In genomic region chr3:106130384-106131084, GRCh38 we compare ENCODE assay signal across 12 cellular contexts.
DNase-seq lines count a peak whose midpoint lies in the region; ATAC-seq and TF ChIP-seq lines count a peak whose summit lies in the region.
"Had no signal": no experiment of that assay in that cellular context is flagged by ENCODE, and none has a peak within 500 bp of the region (broad histone marks: within the 10 kb centered on the region; RNA-seq: fewer than 3 reads in every experiment).

No MANE protein-coding gene starts in this region.

- peak overlapping the region; percentile 56 for H3K9ac ChIP-seq in mesenchymal stem cell (ENCODE audit: low read length)

- H2BK12ac ChIP-seq in mesenchymal stem cell (ENCODE audit: low read length in 2 of 2), result peak overlapping the region in 1 of 2 experiments; percentile 13

- peak overlapping the region in 1 of 2 experiments; percentile 23 for H3K18ac ChIP-seq in mesenchymal stem cell (ENCODE audit: low read depth in 1 of 2, low read length in 2 of 2)

- no peak overlapping the region for H2AFZ ChIP-seq in mesenchymal stem cell (ENCODE audit: low read depth, low read length)

- DNase-seq in AG09319 (ENCODE audit: extremely low read depth, low read depth) (peak; percentile 52), KBM-7 (peak; percentile 5), cardiac fibroblast (ENCODE audit: low read depth in 2 of 2) (peak; percentile 81 to 91), mesenchymal stem cell (peak; percentile 87), NCI-H2227 treated with DMSO at 0.1 percent for 48 hours (lab: John Stamatoyannopoulos, UW) (no peak), immature natural killer cell (no peak), stomach (no peak)
- DNase-seq: GDM1, NCI-H345, right lobe of liver had no signal

- H3K27ac ChIP-seq in mesenchymal stem cell (ENCODE audit: low read length, poor library complexity, severe bottlenecking) (peak overlapping the region; percentile 79), stomach (no peak overlapping the region)
- H3K27ac ChIP-seq: HL-60, right lobe of liver had no signal

- no peaks in the 10 kb centered on the region for H3K79me1 ChIP-seq in mesenchymal stem cell (replicated peaks; ENCODE audit: low read length, poor library complexity, severe bottlenecking)

- H3K9me3 ChIP-seq in mesenchymal stem cell (ENCODE audit: control insufficient read depth, low read length) (no peaks in the 10 kb centered on the region), stomach (no peaks in the 10 kb centered on the region)
- H3K9me3 ChIP-seq: right lobe of liver had no signal

- peak overlapping the region; percentile 67 for H4K8ac ChIP-seq in mesenchymal stem cell (ENCODE audit: low read length)

- TF ChIP-seq CTCF in AG09319 (IDR thresholded peaks at IDR 0.05; ENCODE audit: low read depth, low read length) (no peak), cardiac fibroblast (IDR thresholded peaks at IDR 0.05; ENCODE audit: low read depth, low read length) (no peak), stomach (IDR thresholded peaks at IDR 0.05) (no peak)

- H3K9me3 Mint-ChIP-seq in immature natural killer cell, result no peaks in the 10 kb centered on the region

- no peak overlapping the region for H3K4me3 ChIP-seq in cardiac fibroblast (replicated peaks in 1 of 2; ENCODE audit: low read depth in 2 of 2, low read length in 2 of 2)
- H3K4me3 ChIP-seq in mesenchymal stem cell (ENCODE audit: insufficient read depth in 1 of 2, low read depth in 1 of 2, low read length in 2 of 2), result peak overlapping the region in 1 of 2 experiments; percentile 22
- no peak overlapping the region for H3K4me3 ChIP-seq in stomach
- H3K4me3 ChIP-seq: right lobe of liver had no signal

- in situ Hi-C loops in KBM-7 (cut with MboI; ENCODE audit: low pct_unique_long_range_greater_than_20kb, low sequenced_read_pairs), result no loop called here

- no peak overlapping the region for H3K14ac ChIP-seq in mesenchymal stem cell (ENCODE audit: low read length in 2 of 2)

- H3K4me2 ChIP-seq in mesenchymal stem cell (ENCODE audit: low read length, poor library complexity, severe bottlenecking), result peak overlapping the region; percentile 52

- H2AK5ac ChIP-seq in mesenchymal stem cell (ENCODE audit: low read length, severe bottlenecking), result no peak overlapping the region

- H2BK120ac ChIP-seq in mesenchymal stem cell (ENCODE audit: low read depth, low read length), result no peak overlapping the region

- H3K36me3 Mint-ChIP-seq in immature natural killer cell, result peaks cover 0 to 6% (median 0%) of the 10 kb centered on the region in 3 donors

- WGBS in mesenchymal stem cell, result no CpG with 5 or more reads among the region's 1 CpG
- 42 to 51% (median 47%) methylated on average over 1 of the region's 1 CpG for WGBS in stomach, 5 donors

- no peak for ATAC-seq in GM18868 (IDR thresholded peaks at IDR 0.05; ENCODE audit: unreplicated experiment)

- H3K27me3 Mint-ChIP-seq in immature natural killer cell (ENCODE audit: low read depth in 3 of 3), result peaks cover 0 to 5% (median 0%) of the 10 kb centered on the region in 3 donors

- H3K4me1 Mint-ChIP-seq in immature natural killer cell, result no peaks in the 10 kb centered on the region

- H3K4me1 ChIP-seq in mesenchymal stem cell (ENCODE audit: control insufficient read depth, insufficient read depth, low read depth, low read length), result no peaks in the 10 kb centered on the region
- H3K4me1 ChIP-seq in stomach, result peaks cover 0 to 13% (median 6%) of the 10 kb centered on the region in 4 donors
- H3K4me1 ChIP-seq: right lobe of liver had no signal

- H3K23ac ChIP-seq in mesenchymal stem cell (ENCODE audit: low read length in 2 of 2), result no peak overlapping the region

- no peak overlapping the region for H3K4me3 Mint-ChIP-seq in immature natural killer cell

- H3K36me3 ChIP-seq in mesenchymal stem cell (ENCODE audit: control insufficient read depth in 1 of 2, insufficient read depth in 2 of 2, low read depth in 1 of 2, low read length in 2 of 2) (no peaks in the 10 kb centered on the region), stomach (no peaks in the 10 kb centered on the region)
- H3K36me3 ChIP-seq: right lobe of liver had no signal

- H3K4ac ChIP-seq in mesenchymal stem cell (ENCODE audit: low read depth in 1 of 2, low read length in 2 of 2), result no peak overlapping the region

- no peak overlapping the region for H4K91ac ChIP-seq in mesenchymal stem cell (ENCODE audit: low read length)

- intact Hi-C loops in stomach (cut with DNase I; ENCODE audit: low total_unique reads), result no loop called here

- H3K27ac Mint-ChIP-seq in immature natural killer cell, result no peak overlapping the region

- no peaks in the 10 kb centered on the region for H3K27me3 ChIP-seq in mesenchymal stem cell (ENCODE audit: control insufficient read depth in 1 of 2, insufficient read depth in 1 of 2, low read length in 2 of 2)
- H3K27me3 ChIP-seq in stomach, result no peaks in the 10 kb centered on the region
- H3K27me3 ChIP-seq: right lobe of liver had no signal

- TF ChIP-seq POLR2A in stomach (IDR thresholded peaks at IDR 0.05), result no peak

- no peak overlapping the region for H2BK15ac ChIP-seq in mesenchymal stem cell (ENCODE audit: low read depth, poor library complexity, severe bottlenecking)

- TF ChIP-seq EP300 in stomach (IDR thresholded peaks at IDR 0.05), result no peak

- H2BK5ac ChIP-seq in mesenchymal stem cell (ENCODE audit: low read depth, low read length, poor library complexity, severe bottlenecking), result no peak overlapping the region

Comparison
In these comparisons a context has a peak if more than half of its experiments do, and no peak if none do; other contexts are left out.
1. DNase-seq: peak in AG09319 (single experiment), KBM-7 (single experiment), cardiac fibroblast (2 of 2) and mesenchymal stem cell (single experiment); none in NCI-H2227 treated with DMSO at 0.1 percent for 48 hours (single experiment), immature natural killer cell (0 of 3) and stomach (single experiment).